In the genomic region with DNA sequence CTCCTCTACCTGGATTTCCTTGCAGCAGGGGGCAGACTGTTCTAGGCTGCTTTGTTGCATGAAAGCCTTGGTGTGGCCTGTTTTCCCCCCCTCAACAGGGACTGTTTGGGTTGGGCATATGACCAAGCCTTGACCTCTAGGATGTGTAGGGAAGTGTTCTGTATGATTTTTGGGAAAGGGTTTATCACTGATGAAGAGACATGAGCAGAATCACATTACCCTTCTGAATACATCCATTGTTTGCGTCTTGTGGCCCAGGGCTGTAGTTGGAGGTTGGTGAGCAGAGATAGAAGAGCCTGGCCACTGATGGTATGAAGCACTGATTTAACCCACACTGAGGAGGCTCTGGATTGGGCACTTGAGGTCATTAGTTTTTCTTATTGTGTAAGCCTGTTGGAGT, we compare ENCODE assay signal across 35 cellular contexts.
"Had no signal": no experiment of that assay in that cellular context is flagged by ENCODE, and none has a peak within 500 bp of the region (broad histone marks: within the 10 kb centered on the region; RNA-seq: fewer than 3 reads in every experiment).

No MANE protein-coding gene starts in this region.

- H3K4me3 ChIP-seq: ascending aorta, breast epithelium, cardiac muscle cell, colonic mucosa, esophagus muscularis mucosa, gastroesophageal sphincter had no signal

- H3K27ac Mint-ChIP-seq: activated CD4-positive, alpha-beta memory T cell treated with anti-CD3 and anti-CD28 coated beads for 36 hours; activated CD4-positive, alpha-beta T cell treated with anti-CD3 and anti-CD28 coated beads for 36 hours; activated CD4-positive, alpha-beta T cell treated with anti-CD3 and anti-CD28 coated beads, Interleukin-2, amount 10 ng/mL, durations not matched to agents 24 days and 14 days; activated CD8-positive, alpha-beta memory T cell treated with anti-CD3 and anti-CD28 coated beads, Interleukin-2, amount 10 ng/mL, durations not matched to agents 7 days and 5 days; activated CD8-positive, alpha-beta T cell treated with anti-CD3 and anti-CD28 coated beads, Interleukin-2, amount 10 ng/mL, durations not matched to agents 7 days and 5 days; activated naive CD4-positive, alpha-beta T cell treated with anti-CD3 and anti-CD28 coated beads for 36 hours; activated naive CD4-positive, alpha-beta T cell treated with anti-CD3 and anti-CD28 coated beads, Interleukin-2, amount 50 U/mL, for 24 hours; activated naive CD8-positive, alpha-beta T cell treated with anti-CD3 and anti-CD28 coated beads for 36 hours; activated naive CD8-positive, alpha-beta T cell treated with anti-CD3 and anti-CD28 coated beads, Interleukin-2, amount 50 U/mL, for 24 hours; activated T-helper 1 cell treated with anti-CD3 and anti-CD28 coated beads, Interleukin-12 subunit alpha, Interleukin-12 subunit beta, Interleukin-2, Interleukin-4 antibody, amounts not matched to agents 30 ng/mL and 10 ng/mL and 1 ng/mL, durations not matched to agents 14 hours and 24 hours and 36 hours; activated T-helper 2 cell treated with anti-CD3 and anti-CD28 coated beads, Interferon-gamma antibody, Interleukin-2, Interleukin-4, amounts not matched to agents 10 μg/mL and 5 μg/mL and 100 μg/mL, durations not matched to agents 14 hours and 24 hours and 36 hours; brain; endodermal cell; T-helper 17 cell; T-helper 2 cell treated with Interferon-gamma antibody and Interleukin-4, amounts not matched to agents 5 μg/mL and 100 μg/mL, for 36 hours had no signal

- H3K27me3 ChIP-seq: ascending aorta, breast epithelium, cardiac muscle cell, colonic mucosa, foreskin keratinocyte, gastroesophageal sphincter had no signal

- H3K27me3 Mint-ChIP-seq: activated CD4-positive, alpha-beta memory T cell treated with anti-CD3 and anti-CD28 coated beads for 36 hours; activated CD4-positive, alpha-beta T cell treated with anti-CD3 and anti-CD28 coated beads for 36 hours; activated CD4-positive, alpha-beta T cell treated with anti-CD3 and anti-CD28 coated beads, Interleukin-2, amount 10 ng/mL, durations not matched to agents 24 days and 14 days; activated CD8-positive, alpha-beta memory T cell treated with anti-CD3 and anti-CD28 coated beads, Interleukin-2, amount 10 ng/mL, durations not matched to agents 7 days and 5 days; activated naive CD4-positive, alpha-beta T cell treated with anti-CD3 and anti-CD28 coated beads, Interleukin-2, amount 50 U/mL, for 24 hours; activated naive CD8-positive, alpha-beta T cell treated with anti-CD3 and anti-CD28 coated beads for 36 hours; activated naive CD8-positive, alpha-beta T cell treated with anti-CD3 and anti-CD28 coated beads, Interleukin-2, amount 50 U/mL, for 24 hours; brain; T-helper 17 cell had no signal

- DNase-seq: activated CD4-positive, alpha-beta memory T cell treated with anti-CD3 and anti-CD28 coated beads for 36 hours; activated CD4-positive, alpha-beta T cell treated with anti-CD3 and anti-CD28 coated beads for 36 hours; activated CD4-positive, alpha-beta T cell treated with anti-CD3 and anti-CD28 coated beads, Interleukin-2, amount 10 ng/mL, durations not matched to agents 24 days and 14 days; activated CD4-positive, CD25-positive, alpha-beta regulatory T cell; activated CD4-positive, CD25-positive, alpha-beta regulatory T cell treated with anti-CD3 and anti-CD28 coated beads, Interleukin-2, amount 50 U/mL, for 72 hours; activated CD8-positive, alpha-beta memory T cell treated with anti-CD3 and anti-CD28 coated beads, Interleukin-2, amount 10 ng/mL, durations not matched to agents 7 days and 5 days; activated CD8-positive, alpha-beta memory T cell treated with anti-CD3 and anti-CD28 coated beads, Interleukin-2, amount 50 U/mL, for 4 hours; activated CD8-positive, alpha-beta T cell treated with anti-CD3 and anti-CD28 coated beads, Interleukin-2, amount 10 ng/mL, durations not matched to agents 7 days and 5 days; activated effector memory CD4-positive, alpha-beta T cell treated with anti-CD3 and anti-CD28 coated beads, Interleukin-2, amount 50 U/mL, for 16 hours; activated naive CD4-positive, alpha-beta T cell treated with anti-CD3 and anti-CD28 coated beads for 36 hours; activated naive CD8-positive, alpha-beta T cell treated with anti-CD3 and anti-CD28 coated beads for 36 hours; activated naive CD8-positive, alpha-beta T cell treated with anti-CD3 and anti-CD28 coated beads, Interleukin-2, amount 50 U/mL, for 24 hours; activated T-cell treated with anti-CD3 and anti-CD28 coated beads, Interleukin-2, amount 50 U/mL, for 1 hour; activated T-cell treated with anti-CD3 and anti-CD28 coated beads, Interleukin-2, amount 50 U/mL, for 48 hours; central memory CD4-positive, alpha-beta T cell; cerebellar nuclear complex; colonic mucosa; effector memory CD4-positive, alpha-beta T cell; endodermal cell; erythroblast; foreskin keratinocyte; head of caudate nucleus; T-helper 1 cell; T-helper 17 cell; T1000 had no signal

- ATAC-seq: activated CD4-positive, alpha-beta T cell treated with anti-CD3 and anti-CD28 coated beads for 36 hours; activated CD8-positive, alpha-beta memory T cell treated with anti-CD3 and anti-CD28 coated beads, Interleukin-2, amount 10 ng/mL, durations not matched to agents 7 days and 5 days; activated CD8-positive, alpha-beta T cell treated with anti-CD3 and anti-CD28 coated beads, Interleukin-2, amount 10 ng/mL, durations not matched to agents 7 days and 5 days; activated naive CD8-positive, alpha-beta T cell treated with anti-CD3 and anti-CD28 coated beads, Interleukin-2, amount 50 U/mL, for 24 hours; foreskin keratinocyte; gastroesophageal sphincter; T-helper 17 cell had no signal

- H3K4me1 ChIP-seq: ascending aorta, breast epithelium, colonic mucosa, esophagus muscularis mucosa, foreskin keratinocyte, gastroesophageal sphincter had no signal

- H3K36me3 ChIP-seq: ascending aorta, breast epithelium, cardiac muscle cell, colonic mucosa had no signal

- H3K4me3 Mint-ChIP-seq: activated CD4-positive, alpha-beta memory T cell treated with anti-CD3 and anti-CD28 coated beads for 36 hours; activated CD4-positive, alpha-beta T cell treated with anti-CD3 and anti-CD28 coated beads for 36 hours; activated CD4-positive, alpha-beta T cell treated with anti-CD3 and anti-CD28 coated beads, Interleukin-2, amount 10 ng/mL, durations not matched to agents 24 days and 14 days; activated CD8-positive, alpha-beta memory T cell treated with anti-CD3 and anti-CD28 coated beads, Interleukin-2, amount 10 ng/mL, durations not matched to agents 7 days and 5 days; activated CD8-positive, alpha-beta T cell treated with anti-CD3 and anti-CD28 coated beads, Interleukin-2, amount 10 ng/mL, durations not matched to agents 7 days and 5 days; activated naive CD4-positive, alpha-beta T cell treated with anti-CD3 and anti-CD28 coated beads for 36 hours; activated naive CD4-positive, alpha-beta T cell treated with anti-CD3 and anti-CD28 coated beads, Interleukin-2, amount 50 U/mL, for 24 hours; activated naive CD8-positive, alpha-beta T cell treated with anti-CD3 and anti-CD28 coated beads for 36 hours; activated naive CD8-positive, alpha-beta T cell treated with anti-CD3 and anti-CD28 coated beads, Interleukin-2, amount 50 U/mL, for 24 hours; activated T-helper 1 cell treated with anti-CD3 and anti-CD28 coated beads, Interleukin-12 subunit alpha, Interleukin-12 subunit beta, Interleukin-2, Interleukin-4 antibody, amounts not matched to agents 30 ng/mL and 10 ng/mL and 1 ng/mL, durations not matched to agents 14 hours and 24 hours and 36 hours; brain; endodermal cell; T-helper 17 cell; T-helper 2 cell treated with Interferon-gamma antibody and Interleukin-4, amounts not matched to agents 5 μg/mL and 100 μg/mL, for 36 hours had no signal

- H3K4me1 Mint-ChIP-seq: activated CD4-positive, alpha-beta T cell treated with anti-CD3 and anti-CD28 coated beads for 36 hours; activated CD4-positive, alpha-beta T cell treated with anti-CD3 and anti-CD28 coated beads, Interleukin-2, amount 10 ng/mL, durations not matched to agents 24 days and 14 days; activated CD8-positive, alpha-beta memory T cell treated with anti-CD3 and anti-CD28 coated beads, Interleukin-2, amount 10 ng/mL, durations not matched to agents 7 days and 5 days; activated naive CD4-positive, alpha-beta T cell treated with anti-CD3 and anti-CD28 coated beads, Interleukin-2, amount 50 U/mL, for 24 hours; activated naive CD8-positive, alpha-beta T cell treated with anti-CD3 and anti-CD28 coated beads for 36 hours; activated naive CD8-positive, alpha-beta T cell treated with anti-CD3 and anti-CD28 coated beads, Interleukin-2, amount 50 U/mL, for 24 hours; brain; endodermal cell; T-helper 17 cell had no signal

- H3K27ac ChIP-seq: ascending aorta, breast epithelium, cardiac muscle cell, colonic mucosa, esophagus muscularis mucosa, foreskin keratinocyte, gastroesophageal sphincter had no signal
